In genomic region chr3:65483475-65483874, GRCh38 we compare ENCODE assay signal across 11 cellular contexts.
DNase-seq lines count a peak whose midpoint lies in the region; ATAC-seq, FAIRE-seq and TF ChIP-seq lines count a peak whose summit lies in the region.
"Had no signal": no experiment of that assay in that cellular context is flagged by ENCODE, and none has a peak within 500 bp of the region (broad histone marks: within the 10 kb centered on the region; RNA-seq: fewer than 3 reads in every experiment).

No MANE protein-coding gene starts in this region.

- no peaks in the 10 kb centered on the region for H3K27me3 Mint-ChIP-seq in WTC11 (ENCODE audit: low read depth)
- H3K27me3 Mint-ChIP-seq in naive thymus-derived CD4-positive, alpha-beta T cell = no peaks in the 10 kb centered on the region
- H3K27me3 Mint-ChIP-seq in CD4-positive, alpha-beta T cell = no peaks in the 10 kb centered on the region
- H3K27me3 Mint-ChIP-seq: T-cell had no signal

- no peaks in the 10 kb centered on the region for H3K27me3 ChIP-seq in pancreas
- H3K27me3 ChIP-seq in naive thymus-derived CD4-positive, alpha-beta T cell (ENCODE audit: control insufficient read depth in 2 of 2, insufficient read depth in 2 of 2, low read length in 2 of 2) = no peaks in the 10 kb centered on the region
- H3K27me3 ChIP-seq in CD4-positive, alpha-beta T cell (ENCODE audit: control insufficient read depth, insufficient read depth, low read length) = no peaks in the 10 kb centered on the region

- no peaks in the 10 kb centered on the region for H3K36me3 Mint-ChIP-seq in WTC11
- H3K36me3 Mint-ChIP-seq in naive thymus-derived CD4-positive, alpha-beta T cell = peaks cover 0 to 6% (median 0%) of the 10 kb centered on the region in 5 donors
- H3K36me3 Mint-ChIP-seq in CD4-positive, alpha-beta T cell (ENCODE audit: low read depth) = no peaks in the 10 kb centered on the region
- H3K36me3 Mint-ChIP-seq: activated naive CD4-positive, alpha-beta T cell treated with anti-CD3 and anti-CD28 coated beads, Interleukin-2, amount 50 U/mL, for 24 hours; T-cell had no signal

- POLR2A ChIA-PET in WTC11 (lab: Charles Lee) = no interaction called here
- POLR2A ChIA-PET in naive thymus-derived CD4-positive, alpha-beta T cell (lab: Charles Lee) = no interaction called here
- POLR2A ChIA-PET in CD4-positive, alpha-beta T cell (lab: Charles Lee) = no interaction called here

- H3K4me1 Mint-ChIP-seq in WTC11 = peaks cover 83% of the 10 kb centered on the region
- H3K4me1 Mint-ChIP-seq in naive thymus-derived CD4-positive, alpha-beta T cell = no peaks in the 10 kb centered on the region
- no peaks in the 10 kb centered on the region for H3K4me1 Mint-ChIP-seq in CD4-positive, alpha-beta T cell (ENCODE audit: low read depth)
- H3K4me1 Mint-ChIP-seq: activated naive CD4-positive, alpha-beta T cell treated with anti-CD3 and anti-CD28 coated beads, Interleukin-2, amount 50 U/mL, for 24 hours; T-cell had no signal

- no peak overlapping the region for H3K27ac ChIP-seq in pancreas
- no peak overlapping the region for H3K27ac ChIP-seq in naive thymus-derived CD4-positive, alpha-beta T cell (ENCODE audit: low read depth, low read length)
- no peak overlapping the region for H3K27ac ChIP-seq in CD4-positive, alpha-beta T cell (ENCODE audit: low read depth, low read length)
- H3K27ac ChIP-seq: KMS-11 had no signal

- peaks cover 0 to 32% (median 8%) of the 10 kb centered on the region in 3 donors for H3K4me1 ChIP-seq in pancreas
- H3K4me1 ChIP-seq in naive thymus-derived CD4-positive, alpha-beta T cell (ENCODE audit: control insufficient read depth in 2 of 2, insufficient read depth in 2 of 2, low read length in 2 of 2) = no peaks in the 10 kb centered on the region

- ATAC-seq in WTC11 = peak; percentile 68
- peak; percentile 91 to 97 (median 95) for ATAC-seq in pancreas
- no peak for ATAC-seq in naive thymus-derived CD4-positive, alpha-beta T cell
- no peak for ATAC-seq in CD4-positive, alpha-beta T cell (ENCODE audit: poor library complexity)
- no peak for ATAC-seq in GM21423 (IDR thresholded peaks at IDR 0.05; ENCODE audit: unreplicated experiment)
- ATAC-seq: T-cell had no signal

- no peaks in the 10 kb centered on the region for H3K9me3 ChIP-seq in pancreas
- H3K9me3 ChIP-seq in naive thymus-derived CD4-positive, alpha-beta T cell (ENCODE audit: control insufficient read depth in 2 of 3, low read length in 3 of 3) = no peaks in the 10 kb centered on the region
- no peaks in the 10 kb centered on the region for H3K9me3 ChIP-seq in CD4-positive, alpha-beta T cell (ENCODE audit: control insufficient read depth, low read length)

- H3K4me3 Mint-ChIP-seq in WTC11 = peak overlapping the region; percentile 29
- H3K4me3 Mint-ChIP-seq in naive thymus-derived CD4-positive, alpha-beta T cell = no peak overlapping the region
- H3K4me3 Mint-ChIP-seq in CD4-positive, alpha-beta T cell = no peak overlapping the region
- H3K4me3 Mint-ChIP-seq: activated naive CD4-positive, alpha-beta T cell treated with anti-CD3 and anti-CD28 coated beads, Interleukin-2, amount 50 U/mL, for 24 hours; T-cell had no signal

- FAIRE-seq in pancreas (lab: Jason Lieb, UNC) (peak; percentile 65), HTR-8/SVneo (lab: Jason Lieb, UNC) (no peak)

- DNase-seq in D341Med (ENCODE audit: low spot score) (peak; percentile 34), WTC11 (ENCODE audit: low spot score) (peak; percentile 25), cardiac septum (ENCODE audit: low spot score) (peak; percentile 80), pancreas (peak in 5 of 6 donors; percentile 55 to 66 (median 58)), HTR-8/SVneo (ENCODE audit: insufficient read length, low spot score) (no peak)
- no peak for DNase-seq in naive thymus-derived CD4-positive, alpha-beta T cell
- DNase-seq in CD4-positive, alpha-beta T cell = no peak
- DNase-seq: T-cell had no signal

- 9 to 11% methylated on average over 6 of the region's 6 CpGs for WGBS in pancreas, 2 donors

- H3K4me3 ChIP-seq in pancreas = no peak overlapping the region
- H3K4me3 ChIP-seq in naive thymus-derived CD4-positive, alpha-beta T cell (ENCODE audit: low read length) = no peak overlapping the region

- no peaks in the 10 kb centered on the region for H3K36me3 ChIP-seq in pancreas
- H3K36me3 ChIP-seq in naive thymus-derived CD4-positive, alpha-beta T cell (ENCODE audit: control insufficient read depth in 2 of 3, insufficient read depth in 3 of 3, low read length in 3 of 3) = no peaks in the 10 kb centered on the region

- no peaks in the 10 kb centered on the region for H3K9me3 Mint-ChIP-seq in WTC11
- peaks cover 0 to 9% (median 0%) of the 10 kb centered on the region in 11 donors for H3K9me3 Mint-ChIP-seq in naive thymus-derived CD4-positive, alpha-beta T cell
- no peaks in the 10 kb centered on the region for H3K9me3 Mint-ChIP-seq in CD4-positive, alpha-beta T cell

- TF ChIP-seq CTCF in WTC11 (IDR thresholded peaks at IDR 0.05) = no peak
- no peak for TF ChIP-seq CTCF in pancreas (IDR thresholded peaks at IDR 0.05)
- TF ChIP-seq CTCF in CD4-positive, alpha-beta T cell (IDR thresholded peaks at IDR 0.05) = no peak

- intact Hi-C loops in cardiac septum (cut with DNase I) = loop anchor here (5.0 kb wide), 1 partner anchor 64 kb away; no protein-coding TSS in a partner anchor
- intact Hi-C loops in pancreas (cut with DNase I) = no loop called here
- intact Hi-C loops in naive thymus-derived CD4-positive, alpha-beta T cell (cut with micrococcal nuclease) = no loop called here
- intact Hi-C loops in CD4-positive, alpha-beta T cell (cut with DNase I, micrococcal nuclease) = no loop called here

- H3K27ac Mint-ChIP-seq in WTC11 = peak overlapping the region; percentile 95
- no peak overlapping the region for H3K27ac Mint-ChIP-seq in naive thymus-derived CD4-positive, alpha-beta T cell
- no peak overlapping the region for H3K27ac Mint-ChIP-seq in CD4-positive, alpha-beta T cell
- H3K27ac Mint-ChIP-seq: activated naive CD4-positive, alpha-beta T cell treated with anti-CD3 and anti-CD28 coated beads, Interleukin-2, amount 50 U/mL, for 24 hours; T-cell had no signal

- CTCF ChIA-PET in WTC11 (lab: Charles Lee) = no interaction called here
- CTCF ChIA-PET in naive thymus-derived CD4-positive, alpha-beta T cell (lab: Charles Lee) = no interaction called here
- CTCF ChIA-PET in CD4-positive, alpha-beta T cell (lab: Charles Lee) = no interaction called here

TF ChIP-seq in WTC11, 78 proteins besides CTCF, POLR2A, EP300 and RAD21 (continues in another document):
- no peak for TF ChIP-seq HMGA2 (CRISPR knock-in tag; IDR thresholded peaks at IDR 0.05)
- no peak for TF ChIP-seq E2F5 (CRISPR knock-in tag; IDR thresholded peaks at IDR 0.05)
- TF ChIP-seq JUN (CRISPR knock-in tag; IDR thresholded peaks at IDR 0.05) = no peak
- TF ChIP-seq TEAD4 (CRISPR knock-in tag; IDR thresholded peaks at IDR 0.05) = no peak
- TF ChIP-seq KAT7 (CRISPR knock-in tag; IDR thresholded peaks at IDR 0.05; ENCODE audit: borderline replicate concordance) = no peak
- TF ChIP-seq USF2 (CRISPR knock-in tag; IDR thresholded peaks at IDR 0.05) = no peak
- TF ChIP-seq ZNF396 (CRISPR knock-in tag; IDR thresholded peaks at IDR 0.05; ENCODE audit: borderline replicate concordance) = no peak
- no peak for TF ChIP-seq USF1 (CRISPR knock-in tag; IDR thresholded peaks at IDR 0.05)
- no peak for TF ChIP-seq ZNF263 (CRISPR knock-in tag; IDR thresholded peaks at IDR 0.05; ENCODE audit: low read depth)
- no peak for TF ChIP-seq SMAD3 (CRISPR knock-in tag; IDR thresholded peaks at IDR 0.05; ENCODE audit: borderline replicate concordance)
- no peak for TF ChIP-seq CREB1 (CRISPR knock-in tag; IDR thresholded peaks at IDR 0.05)
- TF ChIP-seq ZNF121 (CRISPR knock-in tag; IDR thresholded peaks at IDR 0.05) = no peak
- TF ChIP-seq, protein P1, sequence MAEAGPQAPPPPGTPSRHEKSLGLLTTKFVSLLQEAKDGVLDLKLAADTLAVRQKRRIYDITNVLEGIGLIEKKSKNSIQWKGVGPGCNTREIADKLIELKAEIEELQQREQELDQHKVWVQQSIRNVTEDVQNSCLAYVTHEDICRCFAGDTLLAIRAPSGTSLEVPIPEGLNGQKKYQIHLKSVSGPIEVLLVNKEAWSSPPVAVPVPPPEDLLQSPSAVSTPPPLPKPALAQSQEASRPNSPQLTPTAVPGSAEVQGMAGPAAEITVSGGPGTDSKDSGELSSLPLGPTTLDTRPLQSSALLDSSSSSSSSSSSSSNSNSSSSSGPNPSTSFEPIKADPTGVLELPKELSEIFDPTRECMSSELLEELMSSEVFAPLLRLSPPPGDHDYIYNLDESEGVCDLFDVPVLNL (CRISPR knock-in tag; IDR thresholded peaks at IDR 0.05; ENCODE audit: borderline replicate concordance, low read depth) = no peak
- no peak for TF ChIP-seq ZNF416 (CRISPR knock-in tag; IDR thresholded peaks at IDR 0.05)
- TF ChIP-seq MYBL2 (CRISPR knock-in tag; IDR thresholded peaks at IDR 0.05) = no peak

Comparison
In these comparisons a context has a peak if more than half of its experiments do, and no peak if none do; other contexts are left out.
1. DNase-seq: peak in D341Med (single experiment), WTC11 (single experiment), cardiac septum (single experiment) and pancreas (5 of 6); none in naive thymus-derived CD4-positive, alpha-beta T cell (0 of 9), CD4-positive, alpha-beta T cell (0 of 10) and HTR-8/SVneo (single experiment).
2. ATAC-seq: peak in WTC11 (single experiment) and pancreas (4 of 4); none in naive thymus-derived CD4-positive, alpha-beta T cell (single experiment), CD4-positive, alpha-beta T cell (single experiment) and GM21423 (single experiment).